1 cellular context compared by ENCODE assay signal in the genomic region with DNA sequence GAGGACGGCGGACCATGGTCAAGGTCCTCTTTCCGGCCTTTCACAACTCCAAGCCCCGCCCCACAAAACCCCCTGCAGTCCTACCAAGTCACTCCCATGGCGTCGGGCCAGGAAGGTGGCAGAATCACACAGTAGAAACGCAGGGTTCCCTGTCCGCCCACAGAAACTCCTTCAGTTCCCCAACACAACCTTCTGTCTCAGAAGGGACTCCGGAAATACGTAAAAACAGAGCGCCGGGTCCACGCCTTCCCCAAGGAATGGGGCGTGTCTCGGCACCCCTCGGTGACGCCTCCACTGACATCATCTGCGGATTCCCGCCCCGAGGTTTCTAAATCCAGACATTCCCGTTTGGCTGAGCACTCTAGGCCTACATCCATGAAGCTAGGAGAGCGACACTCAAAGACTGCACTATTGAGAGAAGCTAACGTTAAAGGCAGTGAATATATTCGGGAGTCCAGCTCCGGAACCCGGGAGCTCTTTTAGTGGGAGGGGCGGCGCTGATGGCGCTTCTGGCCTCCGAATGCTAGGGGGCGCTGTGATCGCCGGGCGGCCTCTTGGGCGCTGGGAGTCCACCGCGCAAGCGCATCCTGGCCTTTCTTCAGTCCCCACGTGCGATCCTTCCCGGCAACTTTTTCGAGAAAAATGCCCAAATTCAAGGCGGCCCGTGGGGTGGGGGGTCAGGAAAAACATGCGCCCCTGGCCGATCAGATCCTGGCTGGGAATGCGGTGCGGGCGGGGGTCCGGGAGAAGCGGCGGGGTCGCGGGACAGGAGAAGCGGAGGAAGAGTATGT.
TF ChIP-seq lines count a peak whose summit lies in the region.

A gene with protein sequence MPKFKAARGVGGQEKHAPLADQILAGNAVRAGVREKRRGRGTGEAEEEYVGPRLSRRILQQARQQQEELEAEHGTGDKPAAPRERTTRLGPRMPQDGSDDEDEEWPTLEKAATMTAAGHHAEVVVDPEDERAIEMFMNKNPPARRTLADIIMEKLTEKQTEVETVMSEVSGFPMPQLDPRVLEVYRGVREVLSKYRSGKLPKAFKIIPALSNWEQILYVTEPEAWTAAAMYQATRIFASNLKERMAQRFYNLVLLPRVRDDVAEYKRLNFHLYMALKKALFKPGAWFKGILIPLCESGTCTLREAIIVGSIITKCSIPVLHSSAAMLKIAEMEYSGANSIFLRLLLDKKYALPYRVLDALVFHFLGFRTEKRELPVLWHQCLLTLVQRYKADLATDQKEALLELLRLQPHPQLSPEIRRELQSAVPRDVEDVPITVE (plus strand): TSS at position 579 of the 791 bp plus-strand sequence. CDS start 64 bp downstream, at position 643.
A gene with protein sequence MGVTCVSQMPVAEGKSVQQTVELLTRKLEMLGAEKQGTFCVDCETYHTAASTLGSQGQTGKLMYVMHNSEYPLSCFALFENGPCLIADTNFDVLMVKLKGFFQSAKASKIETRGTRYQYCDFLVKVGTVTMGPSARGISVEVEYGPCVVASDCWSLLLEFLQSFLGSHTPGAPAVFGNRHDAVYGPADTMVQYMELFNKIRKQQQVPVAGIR (minus strand): TSS at position 219 of the 791 bp plus-strand sequence. CDS start 121 bp downstream, at position 98.

TF ChIP-seq in GM12878, 131 proteins besides CTCF, POLR2A, EP300 and RAD21 (continued from another document and continues in another):
- TF ChIP-seq MTA3 (IDR thresholded peaks at IDR 0.05; ENCODE audit: borderline replicate concordance, low read length) (no peak; the same call in 1 of the 2 replicates), TARDBP (IDR thresholded peaks at IDR 0.05; ENCODE audit: borderline replicate concordance) (0 out of 2 replicates have a peak, but pooled peaks have one; percentile 35), EZH2 (IDR thresholded peaks at IDR 0.05; ENCODE audit: borderline replicate concordance, control insufficient read depth, low read depth, low read length) (no peak), SRF (IDR thresholded peaks at IDR 0.05; ENCODE audit: low read depth in 2 of 2, low read length in 2 of 2) (peak in 1 of 2 experiments; percentile 85; a peak in 2 of 4 replicates), CREM (IDR thresholded peaks at IDR 0.05; ENCODE audit: low read depth) (peak; percentile 100), BMI1 (IDR thresholded peaks at IDR 0.05; ENCODE audit: borderline replicate concordance) (no peak), HDAC6 (IDR thresholded peaks at IDR 0.05; ENCODE audit: unreplicated experiment) (no peak), SUPT20H (IDR thresholded peaks at IDR 0.05; ENCODE audit: borderline replicate concordance, control insufficient read depth, low read depth, low read length) (no peak), BRCA1 (IDR thresholded peaks at IDR 0.05; ENCODE audit: low read depth, low read length) (0 out of 2 replicates have a peak, but pooled peaks have one; percentile 8), IKZF1 (conservative IDR thresholded peaks at IDR 0.05) (peak; percentile 87), DPF2 (IDR thresholded peaks at IDR 0.05) (no peak), EED (IDR thresholded peaks at IDR 0.05; ENCODE audit: low read depth) (peak; percentile 49; the same call in 1 of the 2 replicates), TCF3 (IDR thresholded peaks at IDR 0.05; ENCODE audit: borderline replicate concordance, insufficient read depth, low read depth, low read length) (no peak), CHD1 (IDR thresholded peaks at IDR 0.05; ENCODE audit: low read depth, low read length) (no peak), ZNF274 (IDR thresholded peaks at IDR 0.05; ENCODE audit: insufficient read depth, insufficient read length) (no peak), POLR2AphosphoS5 (IDR thresholded peaks at IDR 0.05; ENCODE audit: low read length) (peak; percentile 79), POLR2AphosphoS2 (IDR thresholded peaks at IDR 0.05; ENCODE audit: low read depth, low read length) (peak; percentile 82; the same call in 1 of the 2 replicates), NFYA (IDR thresholded peaks at IDR 0.05; ENCODE audit: borderline replicate concordance, low read depth, low read length) (no peak), SREBF1 (IDR thresholded peaks at IDR 0.05; ENCODE audit: low read length) (no peak), GABPA (IDR thresholded peaks at IDR 0.05; ENCODE audit: low read depth) (peak; percentile 94), HCFC1 (IDR thresholded peaks at IDR 0.05; ENCODE audit: low read length) (peak; percentile 76), CHD2 (IDR thresholded peaks at IDR 0.05; ENCODE audit: borderline replicate concordance, low read depth, low read length) (0 out of 2 replicates have a peak, but pooled peaks have one; percentile 43), POU2F2 (IDR thresholded peaks at IDR 0.05; ENCODE audit: borderline replicate concordance, low read depth, low read length) (peak; percentile 8; the same call in 1 of the 3 replicates), SP1 (IDR thresholded peaks at IDR 0.05; ENCODE audit: low read depth, low read length) (peak; percentile 92), LARP7 (IDR thresholded peaks at IDR 0.05) (no peak), IKZF2 (IDR thresholded peaks at IDR 0.05) (peak; percentile 63 to 67), STAT3 (IDR thresholded peaks at IDR 0.05; ENCODE audit: low read depth, low read length) (no peak), KLF5 (IDR thresholded peaks at IDR 0.05; ENCODE audit: partially characterized antibody) (peak; percentile 89)
- TF ChIP-seq, protein P1, sequence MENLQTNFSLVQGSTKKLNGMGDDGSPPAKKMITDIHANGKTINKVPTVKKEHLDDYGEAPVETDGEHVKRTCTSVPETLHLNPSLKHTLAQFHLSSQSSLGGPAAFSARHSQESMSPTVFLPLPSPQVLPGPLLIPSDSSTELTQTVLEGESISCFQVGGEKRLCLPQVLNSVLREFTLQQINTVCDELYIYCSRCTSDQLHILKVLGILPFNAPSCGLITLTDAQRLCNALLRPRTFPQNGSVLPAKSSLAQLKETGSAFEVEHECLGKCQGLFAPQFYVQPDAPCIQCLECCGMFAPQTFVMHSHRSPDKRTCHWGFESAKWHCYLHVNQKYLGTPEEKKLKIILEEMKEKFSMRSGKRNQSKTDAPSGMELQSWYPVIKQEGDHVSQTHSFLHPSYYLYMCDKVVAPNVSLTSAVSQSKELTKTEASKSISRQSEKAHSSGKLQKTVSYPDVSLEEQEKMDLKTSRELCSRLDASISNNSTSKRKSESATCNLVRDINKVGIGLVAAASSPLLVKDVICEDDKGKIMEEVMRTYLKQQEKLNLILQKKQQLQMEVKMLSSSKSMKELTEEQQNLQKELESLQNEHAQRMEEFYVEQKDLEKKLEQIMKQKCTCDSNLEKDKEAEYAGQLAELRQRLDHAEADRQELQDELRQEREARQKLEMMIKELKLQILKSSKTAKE (IDR thresholded peaks at IDR 0.05; ENCODE audit: low read depth, poor library complexity, severe bottlenecking) = peak; percentile 79
- TF ChIP-seq, protein P2, sequence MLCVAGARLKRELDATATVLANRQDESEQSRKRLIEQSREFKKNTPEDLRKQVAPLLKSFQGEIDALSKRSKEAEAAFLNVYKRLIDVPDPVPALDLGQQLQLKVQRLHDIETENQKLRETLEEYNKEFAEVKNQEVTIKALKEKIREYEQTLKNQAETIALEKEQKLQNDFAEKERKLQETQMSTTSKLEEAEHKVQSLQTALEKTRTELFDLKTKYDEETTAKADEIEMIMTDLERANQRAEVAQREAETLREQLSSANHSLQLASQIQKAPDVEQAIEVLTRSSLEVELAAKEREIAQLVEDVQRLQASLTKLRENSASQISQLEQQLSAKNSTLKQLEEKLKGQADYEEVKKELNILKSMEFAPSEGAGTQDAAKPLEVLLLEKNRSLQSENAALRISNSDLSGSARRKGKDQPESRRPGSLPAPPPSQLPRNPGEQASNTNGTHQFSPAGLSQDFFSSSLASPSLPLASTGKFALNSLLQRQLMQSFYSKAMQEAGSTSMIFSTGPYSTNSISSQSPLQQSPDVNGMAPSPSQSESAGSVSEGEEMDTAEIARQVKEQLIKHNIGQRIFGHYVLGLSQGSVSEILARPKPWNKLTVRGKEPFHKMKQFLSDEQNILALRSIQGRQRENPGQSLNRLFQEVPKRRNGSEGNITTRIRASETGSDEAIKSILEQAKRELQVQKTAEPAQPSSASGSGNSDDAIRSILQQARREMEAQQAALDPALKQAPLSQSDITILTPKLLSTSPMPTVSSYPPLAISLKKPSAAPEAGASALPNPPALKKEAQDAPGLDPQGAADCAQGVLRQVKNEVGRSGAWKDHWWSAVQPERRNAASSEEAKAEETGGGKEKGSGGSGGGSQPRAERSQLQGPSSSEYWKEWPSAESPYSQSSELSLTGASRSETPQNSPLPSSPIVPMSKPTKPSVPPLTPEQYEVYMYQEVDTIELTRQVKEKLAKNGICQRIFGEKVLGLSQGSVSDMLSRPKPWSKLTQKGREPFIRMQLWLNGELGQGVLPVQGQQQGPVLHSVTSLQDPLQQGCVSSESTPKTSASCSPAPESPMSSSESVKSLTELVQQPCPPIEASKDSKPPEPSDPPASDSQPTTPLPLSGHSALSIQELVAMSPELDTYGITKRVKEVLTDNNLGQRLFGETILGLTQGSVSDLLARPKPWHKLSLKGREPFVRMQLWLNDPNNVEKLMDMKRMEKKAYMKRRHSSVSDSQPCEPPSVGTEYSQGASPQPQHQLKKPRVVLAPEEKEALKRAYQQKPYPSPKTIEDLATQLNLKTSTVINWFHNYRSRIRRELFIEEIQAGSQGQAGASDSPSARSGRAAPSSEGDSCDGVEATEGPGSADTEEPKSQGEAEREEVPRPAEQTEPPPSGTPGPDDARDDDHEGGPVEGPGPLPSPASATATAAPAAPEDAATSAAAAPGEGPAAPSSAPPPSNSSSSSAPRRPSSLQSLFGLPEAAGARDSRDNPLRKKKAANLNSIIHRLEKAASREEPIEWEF (IDR thresholded peaks at IDR 0.05; ENCODE audit: insufficient replicate concordance, low read depth, low read length) = no peak
- TF ChIP-seq, protein P3, sequence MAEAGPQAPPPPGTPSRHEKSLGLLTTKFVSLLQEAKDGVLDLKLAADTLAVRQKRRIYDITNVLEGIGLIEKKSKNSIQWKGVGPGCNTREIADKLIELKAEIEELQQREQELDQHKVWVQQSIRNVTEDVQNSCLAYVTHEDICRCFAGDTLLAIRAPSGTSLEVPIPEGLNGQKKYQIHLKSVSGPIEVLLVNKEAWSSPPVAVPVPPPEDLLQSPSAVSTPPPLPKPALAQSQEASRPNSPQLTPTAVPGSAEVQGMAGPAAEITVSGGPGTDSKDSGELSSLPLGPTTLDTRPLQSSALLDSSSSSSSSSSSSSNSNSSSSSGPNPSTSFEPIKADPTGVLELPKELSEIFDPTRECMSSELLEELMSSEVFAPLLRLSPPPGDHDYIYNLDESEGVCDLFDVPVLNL (IDR thresholded peaks at IDR 0.05; ENCODE audit: low read depth, low read length) = peak; percentile 75
- TF ChIP-seq, protein P4, sequence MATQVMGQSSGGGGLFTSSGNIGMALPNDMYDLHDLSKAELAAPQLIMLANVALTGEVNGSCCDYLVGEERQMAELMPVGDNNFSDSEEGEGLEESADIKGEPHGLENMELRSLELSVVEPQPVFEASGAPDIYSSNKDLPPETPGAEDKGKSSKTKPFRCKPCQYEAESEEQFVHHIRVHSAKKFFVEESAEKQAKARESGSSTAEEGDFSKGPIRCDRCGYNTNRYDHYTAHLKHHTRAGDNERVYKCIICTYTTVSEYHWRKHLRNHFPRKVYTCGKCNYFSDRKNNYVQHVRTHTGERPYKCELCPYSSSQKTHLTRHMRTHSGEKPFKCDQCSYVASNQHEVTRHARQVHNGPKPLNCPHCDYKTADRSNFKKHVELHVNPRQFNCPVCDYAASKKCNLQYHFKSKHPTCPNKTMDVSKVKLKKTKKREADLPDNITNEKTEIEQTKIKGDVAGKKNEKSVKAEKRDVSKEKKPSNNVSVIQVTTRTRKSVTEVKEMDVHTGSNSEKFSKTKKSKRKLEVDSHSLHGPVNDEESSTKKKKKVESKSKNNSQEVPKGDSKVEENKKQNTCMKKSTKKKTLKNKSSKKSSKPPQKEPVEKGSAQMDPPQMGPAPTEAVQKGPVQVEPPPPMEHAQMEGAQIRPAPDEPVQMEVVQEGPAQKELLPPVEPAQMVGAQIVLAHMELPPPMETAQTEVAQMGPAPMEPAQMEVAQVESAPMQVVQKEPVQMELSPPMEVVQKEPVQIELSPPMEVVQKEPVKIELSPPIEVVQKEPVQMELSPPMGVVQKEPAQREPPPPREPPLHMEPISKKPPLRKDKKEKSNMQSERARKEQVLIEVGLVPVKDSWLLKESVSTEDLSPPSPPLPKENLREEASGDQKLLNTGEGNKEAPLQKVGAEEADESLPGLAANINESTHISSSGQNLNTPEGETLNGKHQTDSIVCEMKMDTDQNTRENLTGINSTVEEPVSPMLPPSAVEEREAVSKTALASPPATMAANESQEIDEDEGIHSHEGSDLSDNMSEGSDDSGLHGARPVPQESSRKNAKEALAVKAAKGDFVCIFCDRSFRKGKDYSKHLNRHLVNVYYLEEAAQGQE (IDR thresholded peaks at IDR 0.05; ENCODE audit: low read depth, low read length) = no peak
- TF ChIP-seq, protein P5, sequence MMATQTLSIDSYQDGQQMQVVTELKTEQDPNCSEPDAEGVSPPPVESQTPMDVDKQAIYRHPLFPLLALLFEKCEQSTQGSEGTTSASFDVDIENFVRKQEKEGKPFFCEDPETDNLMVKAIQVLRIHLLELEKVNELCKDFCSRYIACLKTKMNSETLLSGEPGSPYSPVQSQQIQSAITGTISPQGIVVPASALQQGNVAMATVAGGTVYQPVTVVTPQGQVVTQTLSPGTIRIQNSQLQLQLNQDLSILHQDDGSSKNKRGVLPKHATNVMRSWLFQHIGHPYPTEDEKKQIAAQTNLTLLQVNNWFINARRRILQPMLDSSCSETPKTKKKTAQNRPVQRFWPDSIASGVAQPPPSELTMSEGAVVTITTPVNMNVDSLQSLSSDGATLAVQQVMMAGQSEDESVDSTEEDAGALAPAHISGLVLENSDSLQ (IDR thresholded peaks at IDR 0.05) = peak; percentile 84
- TF ChIP-seq, protein P6, sequence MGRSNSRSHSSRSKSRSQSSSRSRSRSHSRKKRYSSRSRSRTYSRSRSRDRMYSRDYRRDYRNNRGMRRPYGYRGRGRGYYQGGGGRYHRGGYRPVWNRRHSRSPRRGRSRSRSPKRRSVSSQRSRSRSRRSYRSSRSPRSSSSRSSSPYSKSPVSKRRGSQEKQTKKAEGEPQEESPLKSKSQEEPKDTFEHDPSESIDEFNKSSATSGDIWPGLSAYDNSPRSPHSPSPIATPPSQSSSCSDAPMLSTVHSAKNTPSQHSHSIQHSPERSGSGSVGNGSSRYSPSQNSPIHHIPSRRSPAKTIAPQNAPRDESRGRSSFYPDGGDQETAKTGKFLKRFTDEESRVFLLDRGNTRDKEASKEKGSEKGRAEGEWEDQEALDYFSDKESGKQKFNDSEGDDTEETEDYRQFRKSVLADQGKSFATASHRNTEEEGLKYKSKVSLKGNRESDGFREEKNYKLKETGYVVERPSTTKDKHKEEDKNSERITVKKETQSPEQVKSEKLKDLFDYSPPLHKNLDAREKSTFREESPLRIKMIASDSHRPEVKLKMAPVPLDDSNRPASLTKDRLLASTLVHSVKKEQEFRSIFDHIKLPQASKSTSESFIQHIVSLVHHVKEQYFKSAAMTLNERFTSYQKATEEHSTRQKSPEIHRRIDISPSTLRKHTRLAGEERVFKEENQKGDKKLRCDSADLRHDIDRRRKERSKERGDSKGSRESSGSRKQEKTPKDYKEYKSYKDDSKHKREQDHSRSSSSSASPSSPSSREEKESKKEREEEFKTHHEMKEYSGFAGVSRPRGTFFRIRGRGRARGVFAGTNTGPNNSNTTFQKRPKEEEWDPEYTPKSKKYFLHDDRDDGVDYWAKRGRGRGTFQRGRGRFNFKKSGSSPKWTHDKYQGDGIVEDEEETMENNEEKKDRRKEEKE (IDR thresholded peaks at IDR 0.05) = no peak
